Comparison of ENCODE assay signal across 8 cellular contexts in the genomic region with DNA sequence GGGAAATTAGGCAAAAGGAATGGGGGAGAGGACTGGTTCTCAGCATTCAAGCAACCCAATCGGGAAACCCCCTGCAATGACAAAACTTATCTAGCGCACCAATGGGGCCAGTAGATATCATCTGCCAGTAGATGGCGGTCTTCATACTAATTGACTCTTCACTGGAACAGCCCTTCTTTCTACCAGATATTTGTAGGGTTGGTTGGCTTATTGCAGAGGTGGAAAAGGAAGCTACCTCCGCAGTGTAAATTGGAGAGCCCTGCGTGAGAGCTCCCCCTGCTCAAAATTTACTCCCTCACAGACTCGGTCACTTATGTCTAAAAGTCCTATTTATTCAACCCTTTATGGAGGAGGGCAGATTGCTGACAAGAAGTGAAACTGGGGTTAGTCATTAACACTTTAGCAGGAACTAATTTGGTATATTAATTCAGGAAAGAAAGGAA.
A peak's percentile ranks its signal among the peaks of the same experiment; 100 is the strongest.
DNase-seq lines count a peak whose midpoint lies in the region; ATAC-seq and TF ChIP-seq lines count a peak whose summit lies in the region.

No MANE protein-coding gene starts in this region.

- DNase-seq in AG08395 (ENCODE audit: low spot score) (peak; percentile 29), NOMO-1 treated with DMSO at 0.1 percent for 48 hours (lab: John Stamatoyannopoulos, UW; ENCODE audit: unreplicated experiment) (peak; percentile 78), fibroblast of mammary gland (ENCODE audit: low read depth) (peak; percentile 67), pons (ENCODE audit: low spot score) (peak; percentile 54), ureter (ENCODE audit: low spot score) (no peak)
- DNase-seq in activated CD8-positive, alpha-beta memory T cell treated with anti-CD3 and anti-CD28 coated beads, Interleukin-2, amount 50 U/mL, for 48 hours, result peak; percentile 63

- ATAC-seq in GM18867 (IDR thresholded peaks at IDR 0.05; ENCODE audit: unreplicated experiment), result peak; percentile 86
- peak; percentile 63 for ATAC-seq in HG03025 (IDR thresholded peaks at IDR 0.05; ENCODE audit: low FRiP score, unreplicated experiment)

- TF ChIP-seq CTCF in fibroblast of mammary gland (conservative IDR thresholded peaks at IDR 0.05; ENCODE audit: control insufficient read depth, insufficient read depth, low read depth, low read length), result peak; percentile 75

- H3K4me3 ChIP-seq in fibroblast of mammary gland (ENCODE audit: control insufficient read depth, low read depth, low read length), result no peak overlapping the region
